Comparison of ENCODE assay signal across 8 cellular contexts in the genomic region with DNA sequence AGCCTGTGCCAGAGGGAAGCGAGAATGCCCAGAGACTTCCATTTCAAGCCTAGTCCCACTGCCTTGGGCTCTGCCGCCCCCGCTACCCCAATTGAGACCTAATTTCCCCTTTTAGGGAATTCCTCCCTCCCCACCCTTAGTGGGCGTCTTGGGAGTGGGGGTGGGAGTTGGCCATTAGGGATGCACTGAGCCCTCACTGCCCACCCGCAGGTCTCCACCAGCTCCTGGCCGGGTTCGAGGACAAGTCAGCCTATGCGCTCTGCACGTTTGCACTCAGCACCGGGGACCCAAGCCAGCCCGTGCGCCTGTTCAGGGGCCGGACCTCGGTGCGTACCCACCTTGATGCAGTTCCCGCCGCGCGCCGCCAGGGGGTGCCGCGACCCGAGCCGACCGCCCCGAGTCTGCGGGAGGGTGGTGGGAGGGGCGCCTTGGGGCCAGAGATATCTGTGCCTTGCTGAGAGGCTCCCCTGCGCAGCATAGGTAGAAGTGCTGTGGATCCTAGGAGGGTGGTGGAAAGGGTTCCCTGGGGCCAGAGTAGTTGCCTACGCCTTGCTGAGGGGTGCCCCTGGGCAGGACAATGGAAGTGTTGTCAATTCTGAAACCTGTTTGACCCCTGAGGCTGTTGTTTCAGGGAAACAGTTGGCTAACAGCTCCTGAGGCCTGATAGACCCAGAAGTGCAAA. TPM values are rescaled to one million over a fixed set of nuclear protein-coding genes. Genes with fewer than 3 reads are reported as not detected.
DNase-seq lines count a peak whose midpoint lies in the region; ATAC-seq and TF ChIP-seq lines count a peak whose summit lies in the region.

No MANE protein-coding gene starts in this region.

- H3K36me3 Mint-ChIP-seq in activated CD4-positive, alpha-beta T cell treated with anti-CD3 and anti-CD28 coated beads, Interleukin-2, amount 10 ng/mL, durations not matched to agents 24 days and 14 days (ENCODE audit: low read depth): peaks cover 41% of the 10 kb centered on the region
- peaks cover 89% of the 10 kb centered on the region for H3K36me3 Mint-ChIP-seq in stimulated activated effector memory CD8-positive, alpha-beta T cell treated with anti-CD3 and anti-CD28 coated beads, Interleukin-12 subunit alpha, Interleukin-12 subunit beta, amount 100 ng/mL, for 72 hours

- no peak overlapping the region for H3K4me3 ChIP-seq in AG10803 (ENCODE audit: low read length)
- H3K4me3 ChIP-seq in MG63: no peak overlapping the region

- intact Hi-C loops in activated CD4-positive, alpha-beta T cell treated with anti-CD3 and anti-CD28 coated beads, Interleukin-2, amount 10 ng/mL, durations not matched to agents 24 days and 14 days (cut with micrococcal nuclease): loop anchor here (1.0 to 2.0 kb wide), 3 partner anchors 58 to 98 kb away; no protein-coding TSS in a partner anchor

- DNase-seq in AG10803 (ENCODE audit: low read depth) (peak; percentile 24), MG63 (peak; percentile 30), dermis blood vessel endothelial cell (peak; percentile 71), midbrain (lab: John Stamatoyannopoulos, UW) (peak; percentile 17)
- DNase-seq in activated CD4-positive, alpha-beta T cell treated with anti-CD3 and anti-CD28 coated beads, Interleukin-2, amount 10 ng/mL, durations not matched to agents 24 days and 14 days: peak; percentile 93
- DNase-seq in stimulated activated effector memory CD8-positive, alpha-beta T cell treated with anti-CD3 and anti-CD28 coated beads, Interleukin-12 subunit alpha, Interleukin-12 subunit beta, amount 100 ng/mL, for 72 hours (ENCODE audit: low spot score in 2 of 2): peak; percentile 75 to 91

- peaks cover 2% of the 10 kb centered on the region; the same call in 1 of the 2 replicates for H3K36me3 ChIP-seq in MG63

- H3K4me3 Mint-ChIP-seq in activated CD4-positive, alpha-beta T cell treated with anti-CD3 and anti-CD28 coated beads, Interleukin-2, amount 10 ng/mL, durations not matched to agents 24 days and 14 days: no peak overlapping the region
- H3K4me3 Mint-ChIP-seq in stimulated activated effector memory CD8-positive, alpha-beta T cell treated with anti-CD3 and anti-CD28 coated beads, Interleukin-12 subunit alpha, Interleukin-12 subunit beta, amount 100 ng/mL, for 72 hours: no peak overlapping the region

- ATAC-seq in GM18909 (IDR thresholded peaks at IDR 0.05; ENCODE audit: poor library complexity, unreplicated experiment): peak; percentile 71
- peak; percentile 92 for ATAC-seq in stimulated activated effector memory CD8-positive, alpha-beta T cell treated with anti-CD3 and anti-CD28 coated beads, Interleukin-12 subunit alpha, Interleukin-12 subunit beta, amount 100 ng/mL, for 72 hours
- no peak for ATAC-seq in GM18870 (IDR thresholded peaks at IDR 0.05; ENCODE audit: unreplicated experiment)

- no peaks in the 10 kb centered on the region for H3K27me3 Mint-ChIP-seq in activated CD4-positive, alpha-beta T cell treated with anti-CD3 and anti-CD28 coated beads, Interleukin-2, amount 10 ng/mL, durations not matched to agents 24 days and 14 days

- H3K27me3 ChIP-seq in MG63: no peaks in the 10 kb centered on the region

- TF ChIP-seq CTCF in AG10803 (conservative IDR thresholded peaks at IDR 0.05; ENCODE audit: low read length): peak; percentile 61

- no peaks in the 10 kb centered on the region for H3K9me3 ChIP-seq in MG63

- no peaks in the 10 kb centered on the region for H3K9me3 Mint-ChIP-seq in activated CD4-positive, alpha-beta T cell treated with anti-CD3 and anti-CD28 coated beads, Interleukin-2, amount 10 ng/mL, durations not matched to agents 24 days and 14 days
- no peaks in the 10 kb centered on the region for H3K9me3 Mint-ChIP-seq in stimulated activated effector memory CD8-positive, alpha-beta T cell treated with anti-CD3 and anti-CD28 coated beads, Interleukin-12 subunit alpha, Interleukin-12 subunit beta, amount 100 ng/mL, for 72 hours

- H3K4me1 Mint-ChIP-seq in activated CD4-positive, alpha-beta T cell treated with anti-CD3 and anti-CD28 coated beads, Interleukin-2, amount 10 ng/mL, durations not matched to agents 24 days and 14 days: peaks cover 5% of the 10 kb centered on the region
- peaks cover 5% of the 10 kb centered on the region for H3K4me1 Mint-ChIP-seq in stimulated activated effector memory CD8-positive, alpha-beta T cell treated with anti-CD3 and anti-CD28 coated beads, Interleukin-12 subunit alpha, Interleukin-12 subunit beta, amount 100 ng/mL, for 72 hours

- no peak overlapping the region for H3K27ac Mint-ChIP-seq in activated CD4-positive, alpha-beta T cell treated with anti-CD3 and anti-CD28 coated beads, Interleukin-2, amount 10 ng/mL, durations not matched to agents 24 days and 14 days
- no peak overlapping the region for H3K27ac Mint-ChIP-seq in stimulated activated effector memory CD8-positive, alpha-beta T cell treated with anti-CD3 and anti-CD28 coated beads, Interleukin-12 subunit alpha, Interleukin-12 subunit beta, amount 100 ng/mL, for 72 hours

RNA-seq across cellular contexts. Expression of a gene that starts 9.2 kb away (rescaled TPM):
- 41.3 and 48.5 TPM in 2 replicates for total RNA-seq in MG63 (2014; rRNA removed; shearing (Covaris generic); ENCODE audit: low replicate concordance)
- total RNA-seq in activated CD4-positive, alpha-beta T cell treated with anti-CD3 and anti-CD28 coated beads, Interleukin-2, amount 10 ng/mL, durations not matched to agents 24 days and 14 days: 102 and 103 TPM in 2 replicates
- 33.6 and 36.6 TPM in 2 replicates for total RNA-seq in dermis blood vessel endothelial cell

RNA-seq across cellular contexts. Expression of a gene that starts 14.0 kb away (rescaled TPM):
- total RNA-seq in MG63 (2014; rRNA removed; shearing (Covaris generic); ENCODE audit: low replicate concordance): 21.7 and 33.5 TPM in 2 replicates
- total RNA-seq in activated CD4-positive, alpha-beta T cell treated with anti-CD3 and anti-CD28 coated beads, Interleukin-2, amount 10 ng/mL, durations not matched to agents 24 days and 14 days: 59.0 and 70.0 TPM in 2 replicates
- total RNA-seq in dermis blood vessel endothelial cell: 41.0 and 53.1 TPM in 2 replicates

RNA-seq across cellular contexts. Expression of a gene that starts 20.5 kb away (rescaled TPM):
- 0.20 TPM in 1 of 2 replicates, not detected in the other for total RNA-seq in MG63 (2014; rRNA removed; shearing (Covaris generic); ENCODE audit: low replicate concordance)
- total RNA-seq in activated CD4-positive, alpha-beta T cell treated with anti-CD3 and anti-CD28 coated beads, Interleukin-2, amount 10 ng/mL, durations not matched to agents 24 days and 14 days: 1.9 and 2.4 TPM in 2 replicates
- 7.5 and 14.9 TPM in 2 replicates for total RNA-seq in dermis blood vessel endothelial cell

RNA-seq across cellular contexts. Expression of a gene that starts 45.1 kb away (rescaled TPM):
- 0.03 TPM in 1 of 2 replicates, not detected in the other for total RNA-seq in MG63 (2014; rRNA removed; shearing (Covaris generic); ENCODE audit: low replicate concordance)
- total RNA-seq in activated CD4-positive, alpha-beta T cell treated with anti-CD3 and anti-CD28 coated beads, Interleukin-2, amount 10 ng/mL, durations not matched to agents 24 days and 14 days: 0.54 and 0.69 TPM in 2 replicates
- total RNA-seq in dermis blood vessel endothelial cell: 6.1 and 8.2 TPM in 2 replicates

RNA-seq across cellular contexts. Expression of a gene that starts 58.8 kb away (rescaled TPM):
- total RNA-seq in MG63 (2014; rRNA removed; shearing (Covaris generic); ENCODE audit: low replicate concordance): 6.9 and 7.9 TPM in 2 replicates
- total RNA-seq in activated CD4-positive, alpha-beta T cell treated with anti-CD3 and anti-CD28 coated beads, Interleukin-2, amount 10 ng/mL, durations not matched to agents 24 days and 14 days: 24.8 and 26.0 TPM in 2 replicates
- total RNA-seq in dermis blood vessel endothelial cell: 20.4 and 23.7 TPM in 2 replicates

Comparison
In these comparisons a context has a peak if more than half of its experiments do, and no peak if none do; other contexts are left out.
1. DNase-seq: peak in every context shown above with its lines; median percentile 93 in activated CD4-positive, alpha-beta T cell treated with anti-CD3 and anti-CD28 coated beads, Interleukin-2, amount 10 ng/mL, durations not matched to agents 24 days and 14 days; 83 in stimulated activated effector memory CD8-positive, alpha-beta T cell treated with anti-CD3 and anti-CD28 coated beads, Interleukin-12 subunit alpha, Interleukin-12 subunit beta, amount 100 ng/mL, for 72 hours; 71 in dermis blood vessel endothelial cell; 30 in MG63; 24 in AG10803; 17 in midbrain.